In genomic region chr7:40205992-40206391, GRCh38 we compare ENCODE assay signal across 31 cellular contexts.
"Had no signal": no experiment of that assay in that cellular context is flagged by ENCODE, and none has a peak within 500 bp of the region (broad histone marks: within the 10 kb centered on the region; RNA-seq: fewer than 3 reads in every experiment).

No MANE protein-coding gene starts in this region.

- H3K4me1 ChIP-seq: gastrocnemius medialis, lower lobe of right lung, transverse colon, upper lobe of right lung, uterus had no signal

- H3K27ac Mint-ChIP-seq: naive B cell; natural killer cell treated with Interleukin-12 subunit alpha and Interleukin-12 subunit beta and Interleukin-15 and Interleukin-18, amount 100 ng/mL, for 72 hours; stimulated activated naive B cell treated with anti-CD40 and anti-IgM and Interleukin-4, amounts not matched to agents 10 μg/mL and 1 μg/mL and 100 μg/mL, for 72 hours; stimulated activated naive CD8-positive, alpha-beta T cell treated with anti-CD3 and anti-CD28 coated beads, Interleukin-15, Interleukin-2, amounts not matched to agents 100 ng/mL and 50 ng/mL, for 24 hours had no signal

- H3K4me1 Mint-ChIP-seq: central memory CD8-positive, alpha-beta T cell; naive B cell; neural crest cell; stimulated activated naive B cell treated with anti-CD40 and anti-IgM and Interleukin-4, amounts not matched to agents 10 μg/mL and 1 μg/mL and 100 μg/mL, for 72 hours had no signal

- H3K27me3 Mint-ChIP-seq: central memory CD8-positive, alpha-beta T cell; stimulated activated naive CD8-positive, alpha-beta T cell treated with anti-CD3 and anti-CD28 coated beads, Interleukin-15, Interleukin-2, amounts not matched to agents 100 ng/mL and 50 ng/mL, for 24 hours had no signal

- H3K9me3 ChIP-seq: esophagus muscularis mucosa, gastrocnemius medialis, heart left ventricle, lower lobe of right lung, mucosa of descending colon, ovary, right lobe of liver, thoracic aorta, transverse colon, upper lobe of right lung, uterus had no signal

- H3K36me3 Mint-ChIP-seq: naive B cell; natural killer cell treated with Interleukin-12 subunit alpha and Interleukin-12 subunit beta and Interleukin-15 and Interleukin-18, amount 100 ng/mL, for 72 hours; stimulated activated naive B cell treated with anti-CD40 and anti-IgM and Interleukin-4, amounts not matched to agents 10 μg/mL and 1 μg/mL and 100 μg/mL, for 72 hours had no signal

- H2AFZ ChIP-seq: hepatocyte had no signal

- FAIRE-seq: endothelial cell of umbilical vein, islet of Langerhans, small intestine had no signal

- H3K9me3 Mint-ChIP-seq: central memory CD8-positive, alpha-beta T cell; natural killer cell treated with Interleukin-12 subunit alpha and Interleukin-12 subunit beta and Interleukin-15 and Interleukin-18, amount 100 ng/mL, for 72 hours; neural crest cell; stimulated activated naive B cell treated with anti-CD40 and anti-IgM and Interleukin-4, amounts not matched to agents 10 μg/mL and 1 μg/mL and 100 μg/mL, for 72 hours; stimulated activated naive CD8-positive, alpha-beta T cell treated with anti-CD3 and anti-CD28 coated beads, Interleukin-15, Interleukin-2, amounts not matched to agents 100 ng/mL and 50 ng/mL, for 24 hours had no signal

- H3K4me3 ChIP-seq: coronary artery, esophagus muscularis mucosa, gastrocnemius medialis, heart left ventricle, hepatocyte, lower lobe of right lung, mucosa of descending colon, ovary, right lobe of liver, thoracic aorta, transverse colon, upper lobe of right lung, uterus had no signal

- H3K27me3 ChIP-seq: esophagus muscularis mucosa, gastrocnemius medialis, heart left ventricle, hepatocyte, ovary, right lobe of liver, transverse colon, upper lobe of right lung, uterus had no signal

- H3K36me3 ChIP-seq: esophagus muscularis mucosa, gastrocnemius medialis, heart left ventricle, lower lobe of right lung, ovary, right lobe of liver, thoracic aorta, transverse colon, upper lobe of right lung, uterus had no signal

- DNase-seq: dermis blood vessel endothelial cell; effector memory CD4-positive, alpha-beta T cell; foreskin fibroblast; gastrocnemius medialis; heart left ventricle; kidney glomerular epithelial cell; left colon; left ventricle myocardium superior; lower lobe of right lung; mucosa of descending colon; naive B cell; ovary; posterior cingulate gyrus; right lobe of liver; small intestine; stimulated activated CD4-positive, alpha-beta T cell treated with anti-CD3 and anti-CD28 coated beads, Interleukin-15, amount 100 ng/mL, for 24 hours; stimulated activated CD4-positive, alpha-beta T cell treated with anti-CD3 and anti-CD28 coated beads, Interleukin-2, amount 100 ng/mL, for 48 hours; stimulated activated naive B cell treated with anti-CD40 and anti-IgM and Interleukin-4, amounts not matched to agents 10 μg/mL and 1 μg/mL and 100 μg/mL, for 72 hours; transverse colon; upper lobe of right lung; uterus had no signal

- H3K79me2 ChIP-seq: hepatocyte had no signal

- H3K4me3 Mint-ChIP-seq: central memory CD8-positive, alpha-beta T cell; naive B cell; natural killer cell treated with Interleukin-12 subunit alpha and Interleukin-12 subunit beta and Interleukin-15 and Interleukin-18, amount 100 ng/mL, for 72 hours; neural crest cell; stimulated activated naive B cell treated with anti-CD40 and anti-IgM and Interleukin-4, amounts not matched to agents 10 μg/mL and 1 μg/mL and 100 μg/mL, for 72 hours; stimulated activated naive CD8-positive, alpha-beta T cell treated with anti-CD3 and anti-CD28 coated beads, Interleukin-15, Interleukin-2, amounts not matched to agents 100 ng/mL and 50 ng/mL, for 24 hours had no signal

- H3K4me2 ChIP-seq: hepatocyte had no signal

- H3K27ac ChIP-seq: coronary artery, esophagus muscularis mucosa, gastrocnemius medialis, heart left ventricle, hepatocyte, lower lobe of right lung, ovary, right lobe of liver, transverse colon, upper lobe of right lung, uterus had no signal
